1 cellular context compared by ENCODE assay signal in the genomic region with DNA sequence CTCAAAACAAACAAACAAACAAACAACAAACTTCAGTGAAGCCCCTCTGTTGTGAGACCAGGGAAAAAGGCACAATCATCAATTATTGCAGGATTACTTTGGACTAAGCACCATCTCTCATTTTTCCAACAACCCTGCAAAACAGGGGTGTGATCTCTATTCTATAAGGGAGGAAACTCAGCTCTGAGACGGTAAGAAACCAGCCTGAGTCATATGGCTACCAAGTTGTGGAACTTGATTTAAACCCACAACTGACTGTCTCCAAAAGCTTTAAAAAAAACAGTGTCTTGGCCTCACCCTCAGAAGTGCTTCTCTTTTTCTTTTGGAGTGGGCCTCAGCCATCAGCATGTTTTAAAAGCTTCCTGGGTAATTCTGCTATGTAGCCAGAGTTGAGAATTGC.
TF ChIP-seq lines count a peak whose summit lies in the region.

No MANE protein-coding gene starts in this region.

TF ChIP-seq in HepG2, 621 proteins besides CTCF, POLR2A, EP300 and RAD21 (continued from another document):
- TF ChIP-seq ARID2 (CRISPR knock-in tag; IDR thresholded peaks at IDR 0.05; ENCODE audit: borderline replicate concordance), result no peak
- no peak for TF ChIP-seq ATF7 (IDR thresholded peaks at IDR 0.05)
- TF ChIP-seq ATF7 (CRISPR knock-in tag; IDR thresholded peaks at IDR 0.05), result no peak
- TF ChIP-seq ZNF646 (CRISPR knock-in tag; IDR thresholded peaks at IDR 0.05), result no peak
- TF ChIP-seq, protein P1, sequence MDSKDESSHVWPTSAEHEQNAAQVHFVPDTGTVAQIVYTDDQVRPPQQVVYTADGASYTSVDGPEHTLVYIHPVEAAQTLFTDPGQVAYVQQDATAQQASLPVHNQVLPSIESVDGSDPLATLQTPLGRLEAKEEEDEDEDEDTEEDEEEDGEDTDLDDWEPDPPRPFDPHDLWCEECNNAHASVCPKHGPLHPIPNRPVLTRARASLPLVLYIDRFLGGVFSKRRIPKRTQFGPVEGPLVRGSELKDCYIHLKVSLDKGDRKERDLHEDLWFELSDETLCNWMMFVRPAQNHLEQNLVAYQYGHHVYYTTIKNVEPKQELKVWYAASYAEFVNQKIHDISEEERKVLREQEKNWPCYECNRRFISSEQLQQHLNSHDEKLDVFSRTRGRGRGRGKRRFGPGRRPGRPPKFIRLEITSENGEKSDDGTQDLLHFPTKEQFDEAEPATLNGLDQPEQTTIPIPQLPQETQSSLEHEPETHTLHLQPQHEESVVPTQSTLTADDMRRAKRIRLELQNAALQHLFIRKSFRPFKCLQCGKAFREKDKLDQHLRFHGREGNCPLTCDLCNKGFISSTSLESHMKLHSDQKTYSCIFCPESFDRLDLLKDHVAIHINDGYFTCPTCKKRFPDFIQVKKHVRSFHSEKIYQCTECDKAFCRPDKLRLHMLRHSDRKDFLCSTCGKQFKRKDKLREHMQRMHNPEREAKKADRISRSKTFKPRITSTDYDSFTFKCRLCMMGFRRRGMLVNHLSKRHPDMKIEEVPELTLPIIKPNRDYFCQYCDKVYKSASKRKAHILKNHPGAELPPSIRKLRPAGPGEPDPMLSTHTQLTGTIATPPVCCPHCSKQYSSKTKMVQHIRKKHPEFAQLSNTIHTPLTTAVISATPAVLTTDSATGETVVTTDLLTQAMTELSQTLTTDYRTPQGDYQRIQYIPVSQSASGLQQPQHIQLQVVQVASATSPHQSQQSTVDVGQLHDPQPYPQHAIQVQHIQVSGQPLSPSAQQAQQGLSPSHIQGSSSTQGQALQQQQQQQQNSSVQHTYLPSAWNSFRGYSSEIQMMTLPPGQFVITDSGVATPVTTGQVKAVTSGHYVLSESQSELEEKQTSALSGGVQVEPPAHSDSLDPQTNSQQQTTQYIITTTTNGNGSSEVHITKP (CRISPR knock-in tag; IDR thresholded peaks at IDR 0.05; ENCODE audit: low read depth), result no peak
- TF ChIP-seq, protein P2, sequence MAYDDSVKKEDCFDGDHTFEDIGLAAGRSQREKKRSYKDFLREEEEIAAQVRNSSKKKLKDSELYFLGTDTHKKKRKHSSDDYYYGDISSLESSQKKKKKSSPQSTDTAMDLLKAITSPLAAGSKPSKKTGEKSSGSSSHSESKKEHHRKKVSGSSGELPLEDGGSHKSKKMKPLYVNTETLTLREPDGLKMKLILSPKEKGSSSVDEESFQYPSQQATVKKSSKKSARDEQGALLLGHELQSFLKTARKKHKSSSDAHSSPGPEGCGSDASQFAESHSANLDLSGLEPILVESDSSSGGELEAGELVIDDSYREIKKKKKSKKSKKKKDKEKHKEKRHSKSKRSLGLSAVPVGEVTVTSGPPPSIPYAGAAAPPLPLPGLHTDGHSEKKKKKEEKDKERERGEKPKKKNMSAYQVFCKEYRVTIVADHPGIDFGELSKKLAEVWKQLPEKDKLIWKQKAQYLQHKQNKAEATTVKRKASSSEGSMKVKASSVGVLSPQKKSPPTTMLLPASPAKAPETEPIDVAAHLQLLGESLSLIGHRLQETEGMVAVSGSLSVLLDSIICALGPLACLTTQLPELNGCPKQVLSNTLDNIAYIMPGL (CRISPR knock-in tag; IDR thresholded peaks at IDR 0.05; ENCODE audit: borderline replicate concordance in 1 of 2, low read depth in 1 of 2), result no peak
- no peak for TF ChIP-seq MAX (IDR thresholded peaks at IDR 0.05)
- no peak for TF ChIP-seq FOXJ3 (CRISPR knock-in tag; IDR thresholded peaks at IDR 0.05; ENCODE audit: borderline replicate concordance)
- TF ChIP-seq ZNF496 (CRISPR knock-in tag; IDR thresholded peaks at IDR 0.05; ENCODE audit: insufficient replicate concordance), result no peak
- TF ChIP-seq YEATS2 (CRISPR knock-in tag; IDR thresholded peaks at IDR 0.05; ENCODE audit: borderline replicate concordance), result no peak
- no peak for TF ChIP-seq ZNF547 (CRISPR knock-in tag; IDR thresholded peaks at IDR 0.05)
- TF ChIP-seq, protein P3, sequence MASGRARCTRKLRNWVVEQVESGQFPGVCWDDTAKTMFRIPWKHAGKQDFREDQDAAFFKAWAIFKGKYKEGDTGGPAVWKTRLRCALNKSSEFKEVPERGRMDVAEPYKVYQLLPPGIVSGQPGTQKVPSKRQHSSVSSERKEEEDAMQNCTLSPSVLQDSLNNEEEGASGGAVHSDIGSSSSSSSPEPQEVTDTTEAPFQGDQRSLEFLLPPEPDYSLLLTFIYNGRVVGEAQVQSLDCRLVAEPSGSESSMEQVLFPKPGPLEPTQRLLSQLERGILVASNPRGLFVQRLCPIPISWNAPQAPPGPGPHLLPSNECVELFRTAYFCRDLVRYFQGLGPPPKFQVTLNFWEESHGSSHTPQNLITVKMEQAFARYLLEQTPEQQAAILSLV (CRISPR knock-in tag; IDR thresholded peaks at IDR 0.05; ENCODE audit: borderline replicate concordance), result no peak
- TF ChIP-seq ESRRA (CRISPR knock-in tag; IDR thresholded peaks at IDR 0.05; ENCODE audit: low read depth), result no peak
- no peak for TF ChIP-seq ZNF7 (CRISPR knock-in tag; IDR thresholded peaks at IDR 0.05)
